13 cellular contexts compared by ENCODE assay signal in the genomic region with DNA sequence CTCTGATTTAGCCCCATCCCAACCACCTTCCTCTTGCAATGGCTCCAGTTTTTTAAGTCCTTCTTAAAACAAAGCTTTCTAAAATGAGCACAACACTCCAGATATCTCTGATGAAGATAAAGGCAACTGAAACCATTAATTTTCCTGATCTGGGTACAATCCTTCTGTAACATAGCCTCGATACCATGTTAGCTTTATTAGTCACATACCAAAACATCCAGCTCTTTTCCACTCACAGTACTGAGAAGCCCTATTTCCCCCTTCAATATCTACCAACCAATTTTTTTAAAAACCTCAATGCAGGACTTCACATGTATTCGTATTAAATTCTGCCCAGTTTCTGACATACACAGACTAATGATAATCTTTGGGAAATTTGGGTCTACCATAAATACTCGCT.
A peak's percentile ranks its signal among the peaks of the same experiment; 100 is the strongest.
DNase-seq lines count a peak whose midpoint lies in the region; ATAC-seq and TF ChIP-seq lines count a peak whose summit lies in the region.
"Had no signal": no experiment of that assay in that cellular context is flagged by ENCODE, and none has a peak within 500 bp of the region (broad histone marks: within the 10 kb centered on the region; RNA-seq: fewer than 3 reads in every experiment).

No MANE protein-coding gene starts in this region.

- no peak for DNase-seq in stimulated activated naive CD8-positive, alpha-beta T cell treated with anti-CD3 and anti-CD28 coated beads, Interleukin-15, Interleukin-2, amounts not matched to agents 100 U/mL and 50 U/mL, for 24 hours
- DNase-seq in activated T-helper 1 cell treated with anti-CD3 and anti-CD28 coated beads, Interleukin-12 subunit alpha, Interleukin-12 subunit beta, Interleukin-2, Interleukin-4 antibody, amounts not matched to agents 30 ng/mL and 10 ng/mL and 1 ng/mL, durations not matched to agents 14 hours and 24 hours and 36 hours (ENCODE audit: low spot score), result no peak
- no peak for DNase-seq in foreskin keratinocyte
- DNase-seq in germinal center (ENCODE audit: low spot score), result no peak
- no peak for DNase-seq in caudate nucleus (lab: John Stamatoyannopoulos, UW)
- DNase-seq: C1 segment of cervical spinal cord, NCI-H2029 treated with DMSO at 0.1 percent for 48 hours, right cardiac atrium, T-helper 9 cell, transverse colon had no signal

- intact Hi-C loops in activated T-helper 1 cell treated with anti-CD3 and anti-CD28 coated beads, Interleukin-12 subunit alpha, Interleukin-12 subunit beta, Interleukin-2, Interleukin-4 antibody, amounts not matched to agents 30 ng/mL and 10 ng/mL and 1 ng/mL, durations not matched to agents 14 hours and 24 hours and 36 hours (cut with micrococcal nuclease), result loop anchor here (5.0 kb wide), 1 partner anchor 1016 kb away; no protein-coding TSS in a partner anchor

- peak overlapping the region; percentile 97 for H3K27ac Mint-ChIP-seq in stimulated activated naive CD8-positive, alpha-beta T cell treated with anti-CD3 and anti-CD28 coated beads, Interleukin-15, Interleukin-2, amounts not matched to agents 100 ng/mL and 50 ng/mL, for 24 hours
- H3K27ac Mint-ChIP-seq in activated T-helper 1 cell treated with anti-CD3 and anti-CD28 coated beads, Interleukin-12 subunit alpha, Interleukin-12 subunit beta, Interleukin-2, Interleukin-4 antibody, amounts not matched to agents 30 ng/mL and 10 ng/mL and 1 ng/mL, durations not matched to agents 14 hours and 24 hours and 36 hours, result peak overlapping the region; percentile 88

- peaks cover 67% of the 10 kb centered on the region for H3K4me1 Mint-ChIP-seq in stimulated activated naive CD8-positive, alpha-beta T cell treated with anti-CD3 and anti-CD28 coated beads, Interleukin-15, Interleukin-2, amounts not matched to agents 100 ng/mL and 50 ng/mL, for 24 hours (ENCODE audit: low read depth)
- peaks cover 44% of the 10 kb centered on the region for H3K4me1 Mint-ChIP-seq in activated T-helper 1 cell treated with anti-CD3 and anti-CD28 coated beads, Interleukin-12 subunit alpha, Interleukin-12 subunit beta, Interleukin-2, Interleukin-4 antibody, amounts not matched to agents 30 ng/mL and 10 ng/mL and 1 ng/mL, durations not matched to agents 14 hours and 24 hours and 36 hours (ENCODE audit: low read depth)

- no peaks in the 10 kb centered on the region for H3K27me3 ChIP-seq in foreskin keratinocyte
- H3K27me3 ChIP-seq: transverse colon had no signal

- no peak for ATAC-seq in stimulated activated naive CD8-positive, alpha-beta T cell treated with anti-CD3 and anti-CD28 coated beads, Interleukin-15, Interleukin-2, amounts not matched to agents 100 U/mL and 50 U/mL, for 24 hours
- ATAC-seq in foreskin keratinocyte (peak; percentile 28), HG02588 (IDR thresholded peaks at IDR 0.05; ENCODE audit: unreplicated experiment) (no peak), HG02852 (IDR thresholded peaks at IDR 0.05; ENCODE audit: unreplicated experiment) (no peak)

- H3K9me3 Mint-ChIP-seq in stimulated activated naive CD8-positive, alpha-beta T cell treated with anti-CD3 and anti-CD28 coated beads, Interleukin-15, Interleukin-2, amounts not matched to agents 100 ng/mL and 50 ng/mL, for 24 hours, result no peaks in the 10 kb centered on the region
- H3K9me3 Mint-ChIP-seq in activated T-helper 1 cell treated with anti-CD3 and anti-CD28 coated beads, Interleukin-12 subunit alpha, Interleukin-12 subunit beta, Interleukin-2, Interleukin-4 antibody, amounts not matched to agents 30 ng/mL and 10 ng/mL and 1 ng/mL, durations not matched to agents 14 hours and 24 hours and 36 hours, result no peaks in the 10 kb centered on the region

- H3K4me3 Mint-ChIP-seq in stimulated activated naive CD8-positive, alpha-beta T cell treated with anti-CD3 and anti-CD28 coated beads, Interleukin-15, Interleukin-2, amounts not matched to agents 100 ng/mL and 50 ng/mL, for 24 hours, result peak overlapping the region; percentile 86
- peak overlapping the region; percentile 70 for H3K4me3 Mint-ChIP-seq in activated T-helper 1 cell treated with anti-CD3 and anti-CD28 coated beads, Interleukin-12 subunit alpha, Interleukin-12 subunit beta, Interleukin-2, Interleukin-4 antibody, amounts not matched to agents 30 ng/mL and 10 ng/mL and 1 ng/mL, durations not matched to agents 14 hours and 24 hours and 36 hours

- TF ChIP-seq CTCF in foreskin keratinocyte (conservative IDR thresholded peaks at IDR 0.05), result no peak

- H3K4me1 ChIP-seq in foreskin keratinocyte, result peaks cover 6% of the 10 kb centered on the region

- H3K27me3 Mint-ChIP-seq in stimulated activated naive CD8-positive, alpha-beta T cell treated with anti-CD3 and anti-CD28 coated beads, Interleukin-15, Interleukin-2, amounts not matched to agents 100 ng/mL and 50 ng/mL, for 24 hours, result no peaks in the 10 kb centered on the region
- H3K27me3 Mint-ChIP-seq in activated T-helper 1 cell treated with anti-CD3 and anti-CD28 coated beads, Interleukin-12 subunit alpha, Interleukin-12 subunit beta, Interleukin-2, Interleukin-4 antibody, amounts not matched to agents 30 ng/mL and 10 ng/mL and 1 ng/mL, durations not matched to agents 14 hours and 24 hours and 36 hours (ENCODE audit: insufficient read depth), result no peaks in the 10 kb centered on the region

- no peak overlapping the region for H3K27ac ChIP-seq in foreskin keratinocyte
- no peak overlapping the region for H3K27ac ChIP-seq in caudate nucleus (ENCODE audit: low read depth, low read length)
- H3K27ac ChIP-seq: transverse colon had no signal

- H3K36me3 Mint-ChIP-seq in stimulated activated naive CD8-positive, alpha-beta T cell treated with anti-CD3 and anti-CD28 coated beads, Interleukin-15, Interleukin-2, amounts not matched to agents 100 ng/mL and 50 ng/mL, for 24 hours (ENCODE audit: low read depth), result peaks cover 4% of the 10 kb centered on the region
- H3K36me3 Mint-ChIP-seq in activated T-helper 1 cell treated with anti-CD3 and anti-CD28 coated beads, Interleukin-12 subunit alpha, Interleukin-12 subunit beta, Interleukin-2, Interleukin-4 antibody, amounts not matched to agents 30 ng/mL and 10 ng/mL and 1 ng/mL, durations not matched to agents 14 hours and 24 hours and 36 hours (ENCODE audit: low read depth), result peaks cover 5% of the 10 kb centered on the region
